ENCODE assay signal across 9 cellular contexts in the genomic region with DNA sequence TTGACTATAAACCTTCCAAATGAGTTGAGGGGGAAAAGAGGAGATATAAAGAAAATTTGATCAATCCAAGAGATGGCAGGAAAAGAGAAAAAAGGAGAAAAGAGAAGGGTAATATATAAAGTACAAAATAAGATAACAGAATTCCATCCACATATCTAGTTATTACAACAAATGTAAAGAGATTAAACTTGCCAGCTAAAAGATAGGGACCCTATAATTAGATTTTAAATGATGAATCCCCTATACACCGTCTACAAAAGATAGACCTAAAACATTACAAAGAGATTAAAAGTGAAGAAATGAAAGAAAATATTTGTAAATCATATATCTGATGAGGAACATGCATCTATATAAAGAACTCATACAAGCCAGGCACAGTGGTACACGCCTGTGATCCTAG.
"Had no signal": no experiment of that assay in that cellular context is flagged by ENCODE, and none has a peak within 500 bp of the region (broad histone marks: within the 10 kb centered on the region; RNA-seq: fewer than 3 reads in every experiment).

No MANE protein-coding gene starts in this region.

- ATAC-seq: HCT116, HepG2 had no signal

- H3K4me1 ChIP-seq: HAP-1 had no signal

- H3K9ac ChIP-seq: GM23248 had no signal

- H3K9me3 ChIP-seq: HAP-1 had no signal

- DNase-seq: GM23248, GOT3, H7, KG1 had no signal

- H3K27me3 Mint-ChIP-seq: IgD-negative memory B cell had no signal

- FAIRE-seq: HepG2 had no signal

- H2AFZ ChIP-seq: GM23248 had no signal

- H3K27ac Mint-ChIP-seq: IgD-negative memory B cell had no signal

- H3K27ac ChIP-seq: GM23248, HL-60 had no signal

- H3K4me3 Mint-ChIP-seq: IgD-negative memory B cell had no signal

- H3K4me3 ChIP-seq: GM23248, HAP-1 had no signal

- H3K36me3 ChIP-seq: HAP-1 had no signal

- H3K4me1 Mint-ChIP-seq: IgD-negative memory B cell had no signal
